ENCODE assay signal across 8 cellular contexts in the genomic region with DNA sequence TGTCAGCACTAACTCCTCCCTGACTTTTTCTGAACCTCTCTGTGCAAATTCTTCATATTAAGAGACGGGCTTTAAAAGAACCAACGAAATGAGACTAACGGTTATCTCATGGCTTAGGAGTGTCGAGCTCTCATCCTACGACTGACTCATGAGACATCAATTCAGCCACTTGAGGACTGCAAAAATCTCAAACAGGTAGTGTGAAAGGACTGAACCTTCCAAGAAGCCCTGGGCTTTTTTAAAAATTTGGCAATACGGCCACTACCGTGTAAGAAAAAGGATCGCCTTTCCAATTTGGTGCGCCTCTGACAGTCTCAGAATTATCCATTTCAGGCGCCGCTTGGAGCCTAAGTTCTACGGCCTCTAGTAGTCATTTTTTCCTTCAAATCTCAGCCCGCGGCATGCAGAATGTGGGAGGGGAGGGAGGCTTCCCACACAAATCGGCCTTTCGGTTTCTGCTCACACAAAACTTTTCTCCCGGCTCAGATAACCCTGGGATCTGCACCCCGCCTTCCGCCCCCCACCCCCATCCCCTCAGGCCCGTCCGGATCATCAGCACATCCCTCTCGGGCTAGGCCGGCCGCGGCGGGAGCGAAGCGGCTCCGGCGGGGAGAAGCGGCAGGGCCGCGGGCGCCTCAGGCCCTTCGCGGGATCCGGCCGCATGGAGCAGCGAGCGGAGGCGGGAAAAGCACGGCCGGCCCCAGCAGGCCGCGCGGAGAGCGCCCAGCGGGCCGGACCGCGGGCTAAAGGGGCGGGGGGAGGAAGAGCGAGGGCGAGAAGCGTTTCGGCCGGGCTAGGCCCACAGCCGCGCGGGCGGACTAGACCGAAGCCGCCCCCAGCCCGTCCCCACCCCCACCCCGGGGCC. TPM values are rescaled to one million over a fixed set of nuclear protein-coding genes. Genes with fewer than 3 reads are reported as not detected.
DNase-seq lines count a peak whose midpoint lies in the region; ATAC-seq, FAIRE-seq and TF ChIP-seq lines count a peak whose summit lies in the region.

No MANE protein-coding gene starts in this region.

- peak overlapping the region; percentile 46 for H3K9ac ChIP-seq in parathyroid adenoma

- H3K79me2 ChIP-seq in parathyroid adenoma: peaks cover 29% of the 10 kb centered on the region

- in situ Hi-C loops in Panc1 (cut with HindIII; ENCODE audit: low pct_unique_long_range_greater_than_20kb, low sequenced_read_pairs): no loop called here

- peak overlapping the region; percentile 73 for H2AFZ ChIP-seq in parathyroid adenoma

- H3K36me3 ChIP-seq in Panc1 (ENCODE audit: control insufficient read depth, insufficient read depth, low read length) (peaks cover 10% of the 10 kb centered on the region), parathyroid adenoma (ENCODE audit: control insufficient read depth, insufficient read depth, low read length) (no peaks in the 10 kb centered on the region)

- no peaks in the 10 kb centered on the region for H3K9me3 ChIP-seq in Panc1 (ENCODE audit: control insufficient read depth, insufficient read depth, low read depth, low read length)
- H3K9me3 ChIP-seq in parathyroid adenoma (ENCODE audit: control insufficient read depth, low read length): no peaks in the 10 kb centered on the region

- intact Hi-C loops in Panc1 (cut with micrococcal nuclease; ENCODE audit: unreplicated experiment) (loop anchor here (2.0 kb wide), 1 partner anchor 61 kb away; no protein-coding TSS in a partner anchor), Right ventricle myocardium inferior (cut with DNase I) (loop anchor here (1.0 to 10.0 kb wide), 4 partner anchors 25 to 191 kb away; a partner anchor contains a TSS)

- no peak for FAIRE-seq in urothelium cell line (lab: Jason Lieb, UNC)

- peaks cover 33% of the 10 kb centered on the region for H3K4me1 ChIP-seq in Panc1 (ENCODE audit: control insufficient read depth, insufficient read depth, low read length)
- peaks cover 4% of the 10 kb centered on the region for H3K4me1 ChIP-seq in parathyroid adenoma

- no peaks in the 10 kb centered on the region for H3K27me3 ChIP-seq in Panc1 (ENCODE audit: control insufficient read depth, insufficient read depth, low read length)
- H3K27me3 ChIP-seq in parathyroid adenoma (ENCODE audit: control insufficient read depth, insufficient read depth, low read length): no peaks in the 10 kb centered on the region

- H3K4me3 ChIP-seq in Panc1 (ENCODE audit: low read depth in 2 of 2, low read length in 2 of 2) (peak overlapping the region; percentile 77 to 94), parathyroid adenoma (ENCODE audit: low read depth, low read length) (peak overlapping the region; percentile 65)

- peak; percentile 10 for ATAC-seq in HG02885 (IDR thresholded peaks at IDR 0.05; ENCODE audit: poor library complexity, unreplicated experiment)
- ATAC-seq in Panc1: peak; percentile 65
- peak; percentile 38 for ATAC-seq in Right ventricle myocardium inferior

- POLR2A ChIA-PET in Panc1 (lab: Charles Lee): interaction anchor here (0.6 to 1.7 kb wide), 4 partner anchors 25 to 82 kb away, joined by 3 to 6 read pairs (median 5); no protein-coding TSS in a partner anchor

- BruUV-seq in Panc1 (replicated peaks; lab: Mats Ljungman, UMichigan): no TSS peak

- H3K27ac ChIP-seq in Panc1 (ENCODE audit: low read length) (peak overlapping the region; percentile 100), parathyroid adenoma (peak overlapping the region; percentile 94)

- DNase-seq in NCI-H748 (lab: John Stamatoyannopoulos, UW; ENCODE audit: unreplicated experiment) (peak; percentile 43), NCI-H748 treated with DMSO at 0.1 percent for 48 hours (lab: John Stamatoyannopoulos, UW) (no peak), Panc1 (ENCODE audit: low read depth, low spot score) (peak; percentile 43), Right ventricle myocardium inferior (ENCODE audit: missing footprints) (peak; percentile 71), urothelium cell line (ENCODE audit: low spot score) (peak; percentile 42)
- peak; percentile 67 for DNase-seq in activated naive CD4-positive, alpha-beta T cell treated with Interleukin-2 at 50 U/mL for 16 hours

- TF ChIP-seq CTCF in Panc1 (IDR thresholded peaks at IDR 0.05) (no peak), parathyroid adenoma (IDR thresholded peaks at IDR 0.05) (no peak)

- CTCF ChIA-PET in Panc1 (lab: Charles Lee): interaction anchor here (0.8 to 2.0 kb wide), 3 partner anchors 24 to 196 kb away, joined by 3 to 9 read pairs (median 3); no protein-coding TSS in a partner anchor

- H3K4me2 ChIP-seq in parathyroid adenoma (ENCODE audit: low read length): peak overlapping the region; percentile 94

RNA-seq across cellular contexts. Expression of a gene that starts 0.6 kb away (rescaled TPM):
- total RNA-seq in Panc1 (2021; ENCODE audit: unreplicated experiment) (173 TPM), Right ventricle myocardium inferior (59.3 TPM)
- polyA plus RNA-seq in Panc1 (2012; ENCODE audit: insufficient read length): 117 TPM

RNA-seq across cellular contexts. Expression of a gene that starts 26.2 kb away (rescaled TPM):
- 16.0 TPM for total RNA-seq in Panc1 (2021; ENCODE audit: unreplicated experiment)
- 8.0 TPM for polyA plus RNA-seq in Panc1 (2012; ENCODE audit: insufficient read length)
- total RNA-seq in Right ventricle myocardium inferior: 13.4 TPM

Comparison
In these comparisons a context has a peak if more than half of its experiments do, and no peak if none do; other contexts are left out.
1. ATAC-seq: peak in every context shown above with its lines; median percentile 65 in Panc1; 38 in Right ventricle myocardium inferior; 10 in HG02885.